9 cellular contexts compared by ENCODE assay signal in the genomic region with DNA sequence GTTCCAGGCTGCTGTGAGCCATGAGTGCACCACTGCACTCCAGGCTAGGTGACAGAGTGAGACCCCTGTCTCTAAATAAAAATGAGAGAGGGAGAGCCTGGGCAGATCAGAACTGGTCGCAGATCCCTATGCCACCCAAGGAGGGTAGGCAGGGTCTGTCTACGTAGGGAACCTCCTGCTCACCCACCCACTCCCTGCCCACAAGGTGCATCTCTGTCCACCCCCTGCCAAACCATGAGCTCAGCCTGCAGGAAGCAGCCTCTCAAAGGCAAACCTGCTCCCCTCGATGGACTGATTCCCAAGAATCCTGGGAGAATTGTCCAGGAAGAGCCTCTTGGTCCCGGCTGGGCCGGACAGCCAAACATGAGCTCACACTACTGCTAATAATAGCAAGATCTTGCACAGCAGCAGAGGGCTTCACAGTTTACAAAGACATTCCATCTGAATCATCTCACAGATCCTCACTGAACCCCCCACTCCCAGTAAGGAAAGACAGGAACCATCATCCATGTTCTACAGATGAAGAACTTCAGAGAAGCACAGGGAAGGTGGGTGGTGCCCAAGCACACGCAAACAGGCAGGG. TPM values are rescaled to one million over a fixed set of nuclear protein-coding genes. Genes with fewer than 3 reads are reported as not detected.
DNase-seq lines count a peak whose midpoint lies in the region; ATAC-seq, FAIRE-seq and TF ChIP-seq lines count a peak whose summit lies in the region.
"Had no signal": no experiment of that assay in that cellular context is flagged by ENCODE, and none has a peak within 500 bp of the region (broad histone marks: within the 10 kb centered on the region; RNA-seq: fewer than 3 reads in every experiment).

No MANE protein-coding gene starts in this region.

- H3K9me3 ChIP-seq in upper lobe of right lung, result no peaks in the 10 kb centered on the region
- no peaks in the 10 kb centered on the region for H3K9me3 ChIP-seq in neural progenitor cell (ENCODE audit: low read depth)

- H3K4me3 ChIP-seq in dorsolateral prefrontal cortex, result no peak overlapping the region
- no peak overlapping the region for H3K4me3 ChIP-seq in upper lobe of right lung
- no peak overlapping the region for H3K4me3 ChIP-seq in neural progenitor cell

- H3K36me3 Mint-ChIP-seq in neural progenitor cell, result peaks cover 15% of the 10 kb centered on the region

- H3K9ac ChIP-seq in neural progenitor cell, result no peak overlapping the region

- peaks cover 45% of the 10 kb centered on the region for H4K20me1 ChIP-seq in neural progenitor cell (ENCODE audit: low read depth)

- H3K4me1 Mint-ChIP-seq in neural progenitor cell, result peaks cover 15% of the 10 kb centered on the region

- no peak overlapping the region for H3K4me2 ChIP-seq in neural progenitor cell

- DNase-seq in M059J (ENCODE audit: low read depth) (peak; percentile 90), dorsolateral prefrontal cortex (no peak), midbrain (lab: John Stamatoyannopoulos, UW) (peak; percentile 18), upper lobe of right lung (no peak), neural progenitor cell (ENCODE audit: low spot score) (no peak), GM19239 (ENCODE audit: insufficient read length, low spot score) (no peak), HPDE6-E6E7 (ENCODE audit: extremely low spot score) (no peak)
- DNase-seq: activated T-cell treated with anti-CD3 and anti-CD28 coated beads, Interleukin-2, amount 50 U/mL, for 4 hours had no signal

- ATAC-seq in upper lobe of right lung (peak; percentile 22), HG03095 (IDR thresholded peaks at IDR 0.05; ENCODE audit: unreplicated experiment) (no peak)
- ATAC-seq: activated T-cell treated with anti-CD3 and anti-CD28 coated beads, Interleukin-2, amount 50 U/mL, for 4 hours had no signal

- no peak overlapping the region for H2AFZ ChIP-seq in neural progenitor cell (replicated peaks)

- TF ChIP-seq CTCF in dorsolateral prefrontal cortex (IDR thresholded peaks at IDR 0.05 in 54 of 56, conservative IDR thresholded peaks at IDR 0.05 in 2 of 56; ENCODE audit: low read depth in 1 of 56, partially characterized antibody in 56 of 56) (no peak), upper lobe of right lung (IDR thresholded peaks at IDR 0.05) (no peak), neural progenitor cell (IDR thresholded peaks at IDR 0.05) (no peak)

- no peak for FAIRE-seq in GM19239 (lab: Jason Lieb, UNC)

- no peak overlapping the region for H3K4me3 Mint-ChIP-seq in neural progenitor cell
- H3K4me3 Mint-ChIP-seq: activated T-cell treated with anti-CD3 and anti-CD28 coated beads, Interleukin-2, amount 50 U/mL, for 4 hours had no signal

- H3K36me3 ChIP-seq in upper lobe of right lung, result no peaks in the 10 kb centered on the region
- no peaks in the 10 kb centered on the region for H3K36me3 ChIP-seq in neural progenitor cell

- H3K27ac Mint-ChIP-seq in neural progenitor cell, result no peak overlapping the region

- H3K9me3 Mint-ChIP-seq in neural progenitor cell, result peaks cover 8% of the 10 kb centered on the region
- H3K9me3 Mint-ChIP-seq: activated T-cell treated with anti-CD3 and anti-CD28 coated beads, Interleukin-2, amount 50 U/mL, for 4 hours had no signal

- intact Hi-C loops in dorsolateral prefrontal cortex (cut with DNase I) (no loop called here), upper lobe of right lung (cut with DNase I) (no loop called here)

- peaks cover 28% of the 10 kb centered on the region for H3F3A ChIP-seq in neural progenitor cell (ENCODE audit: low read depth)

- peaks cover 69% of the 10 kb centered on the region for H3K79me2 ChIP-seq in neural progenitor cell (ENCODE audit: low read depth)

- H3K27ac ChIP-seq in dorsolateral prefrontal cortex, result peak overlapping the region; percentile 30 to 97 (median 92)
- peak overlapping the region; percentile 72 for H3K27ac ChIP-seq in upper lobe of right lung
- no peak overlapping the region for H3K27ac ChIP-seq in neural progenitor cell

- peaks cover 7% of the 10 kb centered on the region for H3K27me3 Mint-ChIP-seq in neural progenitor cell (ENCODE audit: insufficient read depth, low read depth)

- no peaks in the 10 kb centered on the region for H3K27me3 ChIP-seq in dorsolateral prefrontal cortex
- H3K27me3 ChIP-seq in upper lobe of right lung, result no peaks in the 10 kb centered on the region
- no peaks in the 10 kb centered on the region for H3K27me3 ChIP-seq in neural progenitor cell

- H3K4me1 ChIP-seq in upper lobe of right lung (peaks cover 58% of the 10 kb centered on the region), neural progenitor cell (peaks cover 25% of the 10 kb centered on the region)

RNA-seq across cellular contexts. Expression of a gene that starts 27.8 kb away (rescaled TPM):
- total RNA-seq in M059J (2014; rRNA removed; shearing (Covaris generic)), result not detected in 2 replicates
- total RNA-seq in dorsolateral prefrontal cortex, result under 1 TPM in 4 of 120 experiments, not detected in 116; 0.32 to 0.57 (median 0.38) TPM
- 1.6 TPM for total RNA-seq in upper lobe of right lung
- total RNA-seq in neural progenitor cell (ENCODE audit: low replicate concordance), result 2.4 and 3.8 TPM in 2 replicates
- total RNA-seq: activated T-cell treated with anti-CD3 and anti-CD28 coated beads, Interleukin-2, amount 50 U/mL, for 4 hours had no signal

Comparison
In these comparisons a context has a peak if more than half of its experiments do, and no peak if none do; other contexts are left out.
1. DNase-seq: peak in M059J (single experiment) and midbrain (single experiment); none in dorsolateral prefrontal cortex (0 of 10), upper lobe of right lung (single experiment), neural progenitor cell (single experiment), GM19239 (single experiment) and HPDE6-E6E7 (single experiment).